ENCODE assay signal across 1 cellular context in genomic region chr9:5839572-5839902, GRCh38.
TF ChIP-seq lines count a peak whose summit lies in the region.

No MANE protein-coding gene starts in this region.

TF ChIP-seq in HepG2, 621 proteins besides CTCF, POLR2A, EP300 and RAD21:
- peak; percentile 12; the same call in 1 of the 2 replicates for TF ChIP-seq MEF2D (CRISPR knock-in tag; IDR thresholded peaks at IDR 0.05)
- TF ChIP-seq ZGPAT (CRISPR knock-in tag; IDR thresholded peaks at IDR 0.05), result 0 out of 2 replicates have a peak, but pooled peaks have one; percentile 9
- TF ChIP-seq MYPOP (CRISPR knock-in tag; IDR thresholded peaks at IDR 0.05), result 0 out of 2 replicates have a peak, but pooled peaks have one; percentile 3
- TF ChIP-seq ZNF616 (CRISPR knock-in tag; IDR thresholded peaks at IDR 0.05; ENCODE audit: low read depth), result 0 out of 2 replicates have a peak, but pooled peaks have one; percentile 41
- TF ChIP-seq SALL1 (CRISPR knock-in tag; IDR thresholded peaks at IDR 0.05), result 0 out of 2 replicates have a peak, but pooled peaks have one; percentile 9
- no peak for TF ChIP-seq AHDC1 (CRISPR knock-in tag; IDR thresholded peaks at IDR 0.05; ENCODE audit: borderline replicate concordance)
- peak; percentile 10; the same call in 1 of the 2 replicates for TF ChIP-seq DMAP1 (CRISPR knock-in tag; IDR thresholded peaks at IDR 0.05)
- TF ChIP-seq ZNF292 (CRISPR knock-in tag; IDR thresholded peaks at IDR 0.05; ENCODE audit: borderline replicate concordance, low read depth), result 0 out of 2 replicates have a peak, but pooled peaks have one; percentile 4
- TF ChIP-seq ZNF350 (CRISPR knock-in tag; IDR thresholded peaks at IDR 0.05; ENCODE audit: borderline replicate concordance, low read depth), result peak; percentile 43; the same call in 1 of the 2 replicates
- peak; percentile 14; the same call in 1 of the 2 replicates for TF ChIP-seq PHF21A (CRISPR knock-in tag; IDR thresholded peaks at IDR 0.05)
- TF ChIP-seq SMARCE1 (IDR thresholded peaks at IDR 0.05; ENCODE audit: borderline replicate concordance), result no peak
- TF ChIP-seq HDAC2 (CRISPR knock-in tag; IDR thresholded peaks at IDR 0.05), result no peak
- TF ChIP-seq ARID4A (CRISPR knock-in tag; IDR thresholded peaks at IDR 0.05; ENCODE audit: borderline replicate concordance), result peak; percentile 8; the same call in 1 of the 2 replicates
- TF ChIP-seq ARNTL (CRISPR knock-in tag; IDR thresholded peaks at IDR 0.05), result 0 out of 2 replicates have a peak, but pooled peaks have one; percentile 12
- TF ChIP-seq ZNF687 (CRISPR knock-in tag; IDR thresholded peaks at IDR 0.05), result peak; percentile 38; the same call in 1 of the 2 replicates
- TF ChIP-seq TGIF2 (CRISPR knock-in tag; IDR thresholded peaks at IDR 0.05), result no peak
- TF ChIP-seq ZNF501 (CRISPR knock-in tag; IDR thresholded peaks at IDR 0.05), result 0 out of 2 replicates have a peak, but pooled peaks have one; percentile 26
